ENCODE assay signal across 1 cellular context in genomic region chr15:88546248-88547129, GRCh38.
TF ChIP-seq lines count a peak whose summit lies in the region.

Gene DET1 (minus strand): TSS chr15:88546681. CDS start chr15:88531705, 14,976 bp downstream.

TF ChIP-seq in HepG2, 621 proteins besides CTCF, POLR2A, EP300 and RAD21 (continued from another document and continues in another):
- TF ChIP-seq ZBTB33 (CRISPR knock-in tag; IDR thresholded peaks at IDR 0.05) (0 out of 2 replicates have a peak, but pooled peaks have one; percentile 27), GATAD2A (CRISPR knock-in tag; IDR thresholded peaks at IDR 0.05) (peak; percentile 58; the same call in 1 of the 2 replicates), ARID4A (CRISPR knock-in tag; IDR thresholded peaks at IDR 0.05; ENCODE audit: borderline replicate concordance) (peak; percentile 66; the same call in 1 of the 2 replicates), ZNF891 (CRISPR knock-in tag; IDR thresholded peaks at IDR 0.05) (no peak), KLF16 (CRISPR knock-in tag; IDR thresholded peaks at IDR 0.05) (peak in 1 of 2 experiments; percentile 84; a peak in 2 of 4 replicates), ZFX (CRISPR knock-in tag; IDR thresholded peaks at IDR 0.05; ENCODE audit: low read depth) (peak; percentile 77), IRF2 (CRISPR knock-in tag; IDR thresholded peaks at IDR 0.05) (peak; percentile 82), IRF1 (CRISPR knock-in tag; IDR thresholded peaks at IDR 0.05; ENCODE audit: low read depth) (no peak), PHF20 (CRISPR knock-in tag; IDR thresholded peaks at IDR 0.05) (peak; percentile 93), GMEB1 (CRISPR knock-in tag; IDR thresholded peaks at IDR 0.05; ENCODE audit: borderline replicate concordance) (peak; percentile 82), ZNF614 (CRISPR knock-in tag; IDR thresholded peaks at IDR 0.05; ENCODE audit: borderline replicate concordance) (peak; percentile 50; the same call in 1 of the 2 replicates), ZNF329 (CRISPR knock-in tag; IDR thresholded peaks at IDR 0.05; ENCODE audit: low read depth) (no peak), JUND (CRISPR knock-in tag; IDR thresholded peaks at IDR 0.05) (no peak), HOXA9 (CRISPR knock-in tag; IDR thresholded peaks at IDR 0.05; ENCODE audit: borderline replicate concordance) (no peak), TOPORS (CRISPR knock-in tag; IDR thresholded peaks at IDR 0.05) (0 out of 2 replicates have a peak, but pooled peaks have one; percentile 60), GABPA (IDR thresholded peaks at IDR 0.05; ENCODE audit: low read depth, low read length) (peak; percentile 87), GABPA (CRISPR knock-in tag; IDR thresholded peaks at IDR 0.05; ENCODE audit: low read depth) (peak; percentile 95), ZNF605 (CRISPR knock-in tag; IDR thresholded peaks at IDR 0.05) (0 out of 2 replicates have a peak, but pooled peaks have one; percentile 33), ZNF644 (CRISPR knock-in tag; IDR thresholded peaks at IDR 0.05; ENCODE audit: low read depth) (peak; percentile 95), TEAD3 (CRISPR knock-in tag; optimal IDR thresholded peaks at IDR 0.05; ENCODE audit: borderline replicate concordance) (peak; percentile 45), MEIS1 (CRISPR knock-in tag; IDR thresholded peaks at IDR 0.05; ENCODE audit: borderline replicate concordance) (no peak), ELF3 (CRISPR knock-in tag; IDR thresholded peaks at IDR 0.05) (peak; percentile 81), NRL (CRISPR knock-in tag; IDR thresholded peaks at IDR 0.05; ENCODE audit: borderline replicate concordance) (peak; percentile 43; the same call in 1 of the 2 replicates), SP2 (CRISPR knock-in tag; IDR thresholded peaks at IDR 0.05) (peak; percentile 48), ZMYM3 (CRISPR knock-in tag; IDR thresholded peaks at IDR 0.05) (0 out of 2 replicates have a peak, but pooled peaks have one; percentile 18), YEATS4 (CRISPR knock-in tag; IDR thresholded peaks at IDR 0.05; ENCODE audit: borderline replicate concordance) (peak; percentile 71; the same call in 1 of the 2 replicates), KDM4B (CRISPR knock-in tag; IDR thresholded peaks at IDR 0.05) (0 out of 2 replicates have a peak, but pooled peaks have one; percentile 25), FOXO1 (CRISPR knock-in tag; IDR thresholded peaks at IDR 0.05) (peak; percentile 61; the same call in 1 of the 2 replicates), ATM (IDR thresholded peaks at IDR 0.05; ENCODE audit: borderline replicate concordance) (no peak), SOX13 (IDR thresholded peaks at IDR 0.05) (0 out of 2 replicates have a peak, but pooled peaks have one; percentile 16), SOX13 (CRISPR knock-in tag; conservative IDR thresholded peaks at IDR 0.05 in 1 of 2, IDR thresholded peaks at IDR 0.05 in 1 of 2) (no peak; a peak in 1 of 4 replicates), YY1 (IDR thresholded peaks at IDR 0.05; ENCODE audit: insufficient read depth, insufficient replicate concordance, low read depth, low read length) (peak; percentile 87), SOX6 (IDR thresholded peaks at IDR 0.05) (no peak), SOX6 (CRISPR knock-in tag; IDR thresholded peaks at IDR 0.05) (0 out of 2 replicates have a peak, but pooled peaks have one; percentile 25), PATZ1 (CRISPR knock-in tag; IDR thresholded peaks at IDR 0.05) (peak; percentile 89), ZNF350 (CRISPR knock-in tag; IDR thresholded peaks at IDR 0.05; ENCODE audit: borderline replicate concordance, low read depth) (peak; percentile 51; the same call in 1 of the 2 replicates), ETV5 (CRISPR knock-in tag; IDR thresholded peaks at IDR 0.05; ENCODE audit: borderline replicate concordance) (no peak; the same call in 1 of the 2 replicates), ZNF331 (CRISPR knock-in tag; IDR thresholded peaks at IDR 0.05) (peak; percentile 64; the same call in 1 of the 2 replicates), KDM2A (CRISPR knock-in tag; IDR thresholded peaks at IDR 0.05; ENCODE audit: borderline replicate concordance, low read depth) (peak; percentile 86; the same call in 1 of the 2 replicates), KMT2B (CRISPR knock-in tag; IDR thresholded peaks at IDR 0.05) (peak; percentile 87), GMEB2 (CRISPR knock-in tag; IDR thresholded peaks at IDR 0.05; ENCODE audit: low read depth) (no peak), BORCS8-MEF2B (CRISPR knock-in tag; IDR thresholded peaks at IDR 0.05) (peak; percentile 36; the same call in 1 of the 2 replicates), KDM3A (CRISPR knock-in tag; IDR thresholded peaks at IDR 0.05; ENCODE audit: low read depth) (peak; percentile 47; the same call in 1 of the 2 replicates), ARID3A (IDR thresholded peaks at IDR 0.05; ENCODE audit: low read depth, low read length) (peak; percentile 46; the same call in 1 of the 2 replicates), ZFP37 (CRISPR knock-in tag; IDR thresholded peaks at IDR 0.05; ENCODE audit: borderline replicate concordance) (0 out of 2 replicates have a peak, but pooled peaks have one; percentile 57), FOXA1 (IDR thresholded peaks at IDR 0.05) (no peak), FOXA1 (CRISPR knock-in tag; IDR thresholded peaks at IDR 0.05) (peak; percentile 35; the same call in 1 of the 2 replicates), EEA1 (CRISPR knock-in tag; IDR thresholded peaks at IDR 0.05; ENCODE audit: borderline replicate concordance) (no peak), ZNF788 (CRISPR knock-in tag; IDR thresholded peaks at IDR 0.05; ENCODE audit: borderline replicate concordance) (peak; percentile 86; the same call in 1 of the 2 replicates), ZBTB38 (CRISPR knock-in tag; IDR thresholded peaks at IDR 0.05) (peak; percentile 12; the same call in 1 of the 2 replicates)
